ENCODE assay signal across 8 cellular contexts in the genomic region with DNA sequence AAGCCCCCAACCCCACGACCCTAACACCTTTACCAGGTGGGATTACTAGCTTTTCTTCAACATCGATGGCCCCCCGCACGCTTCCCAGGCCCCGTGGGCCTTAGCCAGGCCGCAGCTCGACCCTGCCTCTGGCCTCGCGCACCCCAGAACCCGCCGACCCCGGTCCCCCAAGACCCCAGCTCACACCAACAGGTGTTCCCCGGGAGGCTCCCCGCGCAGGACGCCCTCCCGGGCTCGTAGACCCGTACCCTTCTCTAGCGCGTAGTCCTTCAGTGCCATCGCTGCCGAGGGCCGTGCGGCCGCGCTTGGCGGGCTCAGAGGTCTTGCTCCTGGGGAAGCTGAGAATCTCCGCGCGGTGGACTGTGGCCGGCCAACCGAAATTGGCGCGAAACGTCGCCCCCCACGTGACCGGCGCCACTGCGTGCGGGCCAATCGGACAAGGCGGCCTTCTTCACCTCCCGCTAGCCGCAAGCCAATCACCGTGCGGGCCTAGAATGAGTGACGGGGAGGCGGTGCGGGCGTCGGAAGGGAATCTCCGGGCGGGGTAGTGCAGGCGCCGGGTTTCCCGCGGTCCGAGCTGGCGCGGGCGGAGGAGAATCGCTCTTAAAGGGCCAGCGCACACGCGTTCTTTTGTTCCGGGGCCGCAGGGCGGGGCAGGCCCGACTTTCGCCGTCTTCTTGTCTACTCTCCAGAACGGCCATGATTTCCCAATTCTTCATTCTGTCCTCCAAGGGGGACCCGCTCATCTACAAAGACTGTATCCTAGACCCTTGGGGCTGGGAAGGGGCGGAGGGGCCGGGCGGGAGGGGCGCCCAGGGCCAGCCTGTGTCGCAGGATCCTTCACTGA. TPM values are rescaled to one million over a fixed set of nuclear protein-coding genes. Genes with fewer than 3 reads are reported as not detected.
DNase-seq lines count a peak whose midpoint lies in the region; ATAC-seq and TF ChIP-seq lines count a peak whose summit lies in the region.

A gene with protein sequence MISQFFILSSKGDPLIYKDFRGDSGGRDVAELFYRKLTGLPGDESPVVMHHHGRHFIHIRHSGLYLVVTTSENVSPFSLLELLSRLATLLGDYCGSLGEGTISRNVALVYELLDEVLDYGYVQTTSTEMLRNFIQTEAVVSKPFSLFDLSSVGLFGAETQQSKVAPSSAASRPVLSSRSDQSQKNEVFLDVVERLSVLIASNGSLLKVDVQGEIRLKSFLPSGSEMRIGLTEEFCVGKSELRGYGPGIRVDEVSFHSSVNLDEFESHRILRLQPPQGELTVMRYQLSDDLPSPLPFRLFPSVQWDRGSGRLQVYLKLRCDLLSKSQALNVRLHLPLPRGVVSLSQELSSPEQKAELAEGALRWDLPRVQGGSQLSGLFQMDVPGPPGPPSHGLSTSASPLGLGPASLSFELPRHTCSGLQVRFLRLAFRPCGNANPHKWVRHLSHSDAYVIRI (plus strand): TSS at position 628 of the 847 bp plus-strand sequence. CDS start 72 bp downstream, at position 700.
A gene (minus strand): TSS at position 382 of the 847 bp plus-strand sequence. CDS start 103 bp downstream, at position 279.

- no peaks in the 10 kb centered on the region for H3K27me3 Mint-ChIP-seq in activated B cell treated with CpG ODN at 0.5 μM for 24 hours

- in situ Hi-C loops in GM18951 (cut with MboI; ENCODE audit: low sequenced_read_pairs, unreplicated experiment) = no loop called here

- peaks cover 67% of the 10 kb centered on the region for H3K36me3 Mint-ChIP-seq in activated B cell treated with CpG ODN at 0.5 μM for 24 hours (ENCODE audit: low read depth)

- peak within 1 kb of the TSS; percentile 78 for H3K27ac ChIP-seq in caudate nucleus (ENCODE audit: low read depth, low read length)

- H3K4me3 Mint-ChIP-seq in activated B cell treated with CpG ODN at 0.5 μM for 24 hours = peak within 1 kb of the TSS; percentile 92

- H3K27ac Mint-ChIP-seq in activated B cell treated with CpG ODN at 0.5 μM for 24 hours = peak within 1 kb of the TSS; percentile 87

- POLR2A ChIA-PET in activated B cell treated with CpG ODN at 0.5 μM for 24 hours (lab: Charles Lee) = interaction anchor here (0.5 to 4.1 kb wide), 32 partner anchors 9 to 788 kb away, joined by 3 to 64 read pairs (median 6); a partner anchor contains a TSS

- TF ChIP-seq POLR2A in GM18951 (IDR thresholded peaks at IDR 0.05; ENCODE audit: extremely low read depth, insufficient read depth, insufficient read length) = peak; percentile 73

- ATAC-seq in HG03196 (IDR thresholded peaks at IDR 0.05; ENCODE audit: unreplicated experiment) (peak; percentile 85), activated B cell treated with CpG ODN at 0.5 μM for 24 hours (ENCODE audit: low read depth) (peak; percentile 86)

- no peak for TF ChIP-seq CTCF in activated B cell treated with CpG ODN at 0.5 μM for 24 hours (IDR thresholded peaks at IDR 0.05)

- intact Hi-C loops in activated B cell treated with CpG ODN at 0.5 μM for 24 hours (cut with micrococcal nuclease) = loop anchor here (1.0 kb wide), 2 partner anchors 18 to 19 kb away; a partner anchor contains a TSS

- peaks cover 32% of the 10 kb centered on the region for H3K4me1 Mint-ChIP-seq in activated B cell treated with CpG ODN at 0.5 μM for 24 hours

- CTCF ChIA-PET in activated B cell treated with CpG ODN at 0.5 μM for 24 hours (lab: Charles Lee) = interaction anchor here (0.8 to 1.5 kb wide), 4 partner anchors 11 to 31 kb away, joined by 3 to 4 read pairs (median 4); no protein-coding TSS in a partner anchor

- DNase-seq in AG08395 (ENCODE audit: low spot score) = peak; percentile 99
- DNase-seq in NCI-H345 (lab: John Stamatoyannopoulos, UW) = peak; percentile 99
- peak; percentile 92 for DNase-seq in activated B cell treated with CpG ODN at 0.5 μM for 24 hours
- peak; percentile 87 to 100 (median 98) for DNase-seq in caudate nucleus (lab: John Stamatoyannopoulos, UW)
- peak; percentile 100 for DNase-seq in inferior parietal cortex (ENCODE audit: extremely low spot score)
- peak; percentile 95 to 97 for DNase-seq in stimulated activated CD4-positive, alpha-beta T cell treated with anti-CD3 and anti-CD28 coated beads, Interleukin-12 subunit alpha, Interleukin-12 subunit beta, amount 100 ng/mL, for 24 hours (ENCODE audit: low read depth in 2 of 2)

- no peaks in the 10 kb centered on the region for H3K9me3 Mint-ChIP-seq in activated B cell treated with CpG ODN at 0.5 μM for 24 hours

RNA-seq across cellular contexts. Expression of the first gene that starts in this region (rescaled TPM):
- total RNA-seq in activated B cell treated with CpG ODN at 0.5 μM for 24 hours = 11.1 and 12.5 TPM in 2 replicates

RNA-seq across cellular contexts. Expression of the second gene that starts in this region (rescaled TPM):
- total RNA-seq in activated B cell treated with CpG ODN at 0.5 μM for 24 hours = 99.7 and 104 TPM in 2 replicates

Comparison
In these comparisons a context has a peak if more than half of its experiments do, and no peak if none do; other contexts are left out.
1. Peak in every context shown above with its lines: DNase-seq, ATAC-seq and H3K27ac ChIP-seq.